ENCODE assay signal across 8 cellular contexts in the genomic region with DNA sequence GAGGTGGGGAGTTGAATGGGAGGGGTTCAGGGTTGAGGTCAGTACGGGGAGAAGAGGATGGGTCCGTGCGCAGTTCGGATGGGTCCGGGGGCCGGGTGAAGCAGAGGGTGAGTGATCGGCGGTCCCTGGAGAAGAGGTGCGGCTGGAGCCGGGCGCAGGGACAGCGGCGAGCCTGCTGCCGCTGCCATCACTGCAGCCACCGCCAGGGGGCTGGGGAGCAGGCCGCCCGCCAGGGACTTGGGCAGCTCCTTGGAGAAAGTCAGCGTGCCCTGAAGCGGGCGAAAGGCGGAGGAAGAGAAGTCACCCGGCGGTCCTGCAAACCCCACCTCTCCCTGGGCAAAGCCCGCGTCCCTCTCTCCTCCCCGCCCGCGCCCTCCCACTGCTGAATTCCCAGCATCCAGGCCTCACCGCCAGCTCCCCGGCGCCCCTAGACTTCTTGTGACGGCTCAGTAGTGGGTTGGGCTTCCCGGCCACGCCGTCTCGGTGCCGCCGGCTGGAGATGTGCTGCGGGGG. TPM values are rescaled to one million over a fixed set of nuclear protein-coding genes. Genes with fewer than 3 reads are reported as not detected.
DNase-seq lines count a peak whose midpoint lies in the region; ATAC-seq and TF ChIP-seq lines count a peak whose summit lies in the region.

No MANE protein-coding gene starts in this region.

- H3K4me3 ChIP-seq in GM12864 (ENCODE audit: low read depth, low read length) (no peak overlapping the region), skeletal muscle satellite cell (ENCODE audit: low read length) (peak overlapping the region; percentile 68)

- H3K9me3 ChIP-seq in skeletal muscle satellite cell (replicated peaks; ENCODE audit: low read length): no peaks in the 10 kb centered on the region

- peak overlapping the region; percentile 58 for H3K9ac ChIP-seq in skeletal muscle satellite cell (ENCODE audit: low read depth, low read length)

- no peak for ATAC-seq in HG03571 (IDR thresholded peaks at IDR 0.05; ENCODE audit: unreplicated experiment)
- no peak for ATAC-seq in HG03432 (IDR thresholded peaks at IDR 0.05; ENCODE audit: unreplicated experiment)

- DNase-seq in GM12864 (ENCODE audit: low read depth) (no peak), MV-4-11 (lab: John Stamatoyannopoulos, UW) (peak; percentile 44), T47D (ENCODE audit: low read depth in 1 of 2, low spot score in 1 of 2) (peak; percentile 78), iPS-NIHi7 (ENCODE audit: extremely low spot score) (peak; percentile 89)
- DNase-seq in stimulated activated CD4-positive, alpha-beta T cell treated with anti-CD3 and anti-CD28 coated beads, Interleukin-4, amount 100 ng/mL, for 4 hours: no peak

- H3K4me1 ChIP-seq in skeletal muscle satellite cell (ENCODE audit: control insufficient read depth, insufficient read depth, low read length): peaks cover 39% of the 10 kb centered on the region

- H3K36me3 ChIP-seq in skeletal muscle satellite cell (ENCODE audit: insufficient read depth, low read length): no peaks in the 10 kb centered on the region

- H3K27me3 ChIP-seq in skeletal muscle satellite cell (ENCODE audit: control insufficient read depth, insufficient read depth, low read length): no peaks in the 10 kb centered on the region

- in situ Hi-C loops in T47D (cut with HindIII; ENCODE audit: low pct_unique_long_range_greater_than_20kb, low sequenced_read_pairs): no loop called here

- TF ChIP-seq CTCF in GM12864 (IDR thresholded peaks at IDR 0.05; ENCODE audit: low read depth, low read length, missing control alignments): peak; percentile 8

- H3K4me2 ChIP-seq in skeletal muscle satellite cell (ENCODE audit: low read length): peak overlapping the region; percentile 90

RNA-seq across cellular contexts. Expression of a gene that starts 6.0 kb away (rescaled TPM):
- total RNA-seq in skeletal muscle satellite cell (2012; rRNA removed): under 0.01 TPM in 1 of 2 replicates, not detected in the other

RNA-seq across cellular contexts. Expression of a gene that starts 14.3 kb away (rescaled TPM):
- total RNA-seq in skeletal muscle satellite cell (2012; rRNA removed): 1.0 and 1.3 TPM in 2 replicates

RNA-seq across cellular contexts. Expression of a gene that starts 45.3 kb away (rescaled TPM):
- total RNA-seq in skeletal muscle satellite cell (2012; rRNA removed): 109 and 115 TPM in 2 replicates

RNA-seq across cellular contexts. Expression of a gene that starts 48.8 kb away (rescaled TPM):
- total RNA-seq in skeletal muscle satellite cell (2012; rRNA removed): 794 and 1,056 TPM in 2 replicates

Comparison
In these comparisons a context has a peak if more than half of its experiments do, and no peak if none do; other contexts are left out.
1. DNase-seq: peak in MV-4-11 (single experiment), T47D (2 of 2) and iPS-NIHi7 (single experiment); none in GM12864 (single experiment) and stimulated activated CD4-positive, alpha-beta T cell treated with anti-CD3 and anti-CD28 coated beads, Interleukin-4, amount 100 ng/mL, for 4 hours (0 of 2).